In the genomic region with DNA sequence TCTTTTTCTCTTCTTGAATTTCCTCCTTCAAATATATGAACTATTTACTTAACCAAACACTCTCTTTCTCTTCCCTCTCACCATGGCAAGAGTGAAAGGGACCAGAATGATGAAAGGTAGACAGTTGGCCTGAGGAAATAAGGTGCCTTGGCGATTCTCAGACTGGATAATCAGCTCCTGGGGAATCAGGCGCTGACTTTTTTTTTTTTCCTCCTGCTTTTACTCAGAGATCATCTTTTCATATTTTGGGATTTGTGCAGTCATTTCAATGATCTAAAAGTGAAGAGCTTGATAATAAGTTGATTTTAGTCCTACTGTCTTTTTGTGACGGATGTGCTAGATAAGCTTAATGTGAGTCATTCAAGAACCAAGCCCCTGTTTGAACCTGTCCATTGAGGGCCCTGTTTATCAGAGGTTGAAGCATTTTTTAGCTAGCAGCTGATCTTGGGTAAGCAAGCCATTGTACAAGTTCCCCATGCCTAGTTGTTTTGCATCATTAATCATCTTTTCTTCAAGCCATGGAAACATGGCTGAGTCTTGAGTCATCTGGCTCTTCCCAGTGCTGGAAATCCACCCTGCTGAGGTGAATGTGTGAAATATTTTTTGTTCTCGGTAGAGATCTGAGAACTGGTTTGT, we compare ENCODE assay signal across 8 cellular contexts. TPM values are rescaled to one million over a fixed set of nuclear protein-coding genes. Genes with fewer than 3 reads are reported as not detected.
A peak's percentile ranks its signal among the peaks of the same experiment; 100 is the strongest.
DNase-seq lines count a peak whose midpoint lies in the region; ATAC-seq, FAIRE-seq and TF ChIP-seq lines count a peak whose summit lies in the region.

No MANE protein-coding gene starts in this region.

- FAIRE-seq in GM12892 (lab: Jason Lieb, UNC), result peak; percentile 33

- DNase-seq in GM12892 (ENCODE audit: insufficient read length) (no peak), renal cortical epithelial cell (ENCODE audit: low read depth) (peak; percentile 99), DMS53 treated with DMSO at 0.1 percent for 48 hours (lab: John Stamatoyannopoulos, UW; ENCODE audit: unreplicated experiment) (no peak)
- no peak for DNase-seq in stimulated activated naive CD4-positive, alpha-beta T cell treated with Interleukin-2 at 50 U/mL for 16 hours (lab: John Stamatoyannopoulos, UW)

- no peak for TF ChIP-seq POLR2A in GM12892 (IDR thresholded peaks at IDR 0.05; ENCODE audit: low read depth, low read length)

- ATAC-seq in esophagus mucosa (peak; percentile 93), HG02852 (IDR thresholded peaks at IDR 0.05; ENCODE audit: unreplicated experiment) (no peak), HG02642 (IDR thresholded peaks at IDR 0.05; ENCODE audit: poor library complexity, unreplicated experiment) (no peak)

TF ChIP-seq in PFSK-1, 5 proteins besides CTCF, POLR2A, EP300 and RAD21:
- TF ChIP-seq TAF1 (IDR thresholded peaks at IDR 0.05; ENCODE audit: borderline replicate concordance, insufficient read depth, low read length) (no peak), FOXP2 (optimal IDR thresholded peaks at IDR 0.05; ENCODE audit: borderline replicate concordance, extremely low read depth, extremely low read length, insufficient read depth) (no peak), SIN3A (IDR thresholded peaks at IDR 0.05; ENCODE audit: borderline replicate concordance, insufficient read depth, low read length) (peak; percentile 30; the same call in 1 of the 2 replicates), POLR2AphosphoS5 (IDR thresholded peaks at IDR 0.05; ENCODE audit: low read depth, low read length) (no peak)
- TF ChIP-seq, protein P1, sequence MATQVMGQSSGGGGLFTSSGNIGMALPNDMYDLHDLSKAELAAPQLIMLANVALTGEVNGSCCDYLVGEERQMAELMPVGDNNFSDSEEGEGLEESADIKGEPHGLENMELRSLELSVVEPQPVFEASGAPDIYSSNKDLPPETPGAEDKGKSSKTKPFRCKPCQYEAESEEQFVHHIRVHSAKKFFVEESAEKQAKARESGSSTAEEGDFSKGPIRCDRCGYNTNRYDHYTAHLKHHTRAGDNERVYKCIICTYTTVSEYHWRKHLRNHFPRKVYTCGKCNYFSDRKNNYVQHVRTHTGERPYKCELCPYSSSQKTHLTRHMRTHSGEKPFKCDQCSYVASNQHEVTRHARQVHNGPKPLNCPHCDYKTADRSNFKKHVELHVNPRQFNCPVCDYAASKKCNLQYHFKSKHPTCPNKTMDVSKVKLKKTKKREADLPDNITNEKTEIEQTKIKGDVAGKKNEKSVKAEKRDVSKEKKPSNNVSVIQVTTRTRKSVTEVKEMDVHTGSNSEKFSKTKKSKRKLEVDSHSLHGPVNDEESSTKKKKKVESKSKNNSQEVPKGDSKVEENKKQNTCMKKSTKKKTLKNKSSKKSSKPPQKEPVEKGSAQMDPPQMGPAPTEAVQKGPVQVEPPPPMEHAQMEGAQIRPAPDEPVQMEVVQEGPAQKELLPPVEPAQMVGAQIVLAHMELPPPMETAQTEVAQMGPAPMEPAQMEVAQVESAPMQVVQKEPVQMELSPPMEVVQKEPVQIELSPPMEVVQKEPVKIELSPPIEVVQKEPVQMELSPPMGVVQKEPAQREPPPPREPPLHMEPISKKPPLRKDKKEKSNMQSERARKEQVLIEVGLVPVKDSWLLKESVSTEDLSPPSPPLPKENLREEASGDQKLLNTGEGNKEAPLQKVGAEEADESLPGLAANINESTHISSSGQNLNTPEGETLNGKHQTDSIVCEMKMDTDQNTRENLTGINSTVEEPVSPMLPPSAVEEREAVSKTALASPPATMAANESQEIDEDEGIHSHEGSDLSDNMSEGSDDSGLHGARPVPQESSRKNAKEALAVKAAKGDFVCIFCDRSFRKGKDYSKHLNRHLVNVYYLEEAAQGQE (IDR thresholded peaks at IDR 0.05; ENCODE audit: insufficient read depth in 1 of 2, low read depth in 2 of 2, low read length in 2 of 2), result no peak

RNA-seq across cellular contexts. Expression of gene ITSN1, which starts 40.8 kb away (rescaled TPM):
- polyA plus RNA-seq in GM12892 (2012; ENCODE audit: missing spikeins), result 1.2 TPM
- 29.1 TPM for polyA plus RNA-seq in PFSK-1 (2012; ENCODE audit: insufficient read length, low read depth)
- total RNA-seq in esophagus mucosa (9.8 TPM), renal cortical epithelial cell (28.5 and 132 TPM in 2 replicates)

RNA-seq across cellular contexts. Expression of gene CRYZL1, which starts 41.6 kb away (rescaled TPM):
- 29.1 TPM for polyA plus RNA-seq in GM12892 (2012; ENCODE audit: missing spikeins)
- 24.5 TPM for polyA plus RNA-seq in PFSK-1 (2012; ENCODE audit: insufficient read length, low read depth)
- total RNA-seq in esophagus mucosa (17.4 TPM), renal cortical epithelial cell (18.9 and 66.4 TPM in 2 replicates)
